Comparison of ENCODE assay signal across 19 cellular contexts in genomic region chr6:3386374-3386857, GRCh38.
DNase-seq lines count a peak whose midpoint lies in the region; ATAC-seq and TF ChIP-seq lines count a peak whose summit lies in the region.
"Had no signal": no experiment of that assay in that cellular context is flagged by ENCODE, and none has a peak within 500 bp of the region (broad histone marks: within the 10 kb centered on the region; RNA-seq: fewer than 3 reads in every experiment).

No MANE protein-coding gene starts in this region.

- intact Hi-C loops in Caco-2 (cut with micrococcal nuclease; ENCODE audit: unreplicated experiment): no loop called here
- intact Hi-C loops in sigmoid colon (cut with DNase I): no loop called here

- H3K27ac ChIP-seq in layer of hippocampus (ENCODE audit: low read depth, low read length) (peak overlapping the region; percentile 94), sigmoid colon (peak overlapping the region; percentile 7 to 66 (median 52))

- H3K4me1 ChIP-seq in Caco-2 (peaks cover 46% of the 10 kb centered on the region), sigmoid colon (peaks cover 0 to 40% (median 16%) of the 10 kb centered on the region in 4 donors)

- no peak for TF ChIP-seq POLR2A in sigmoid colon (IDR thresholded peaks at IDR 0.05)

- POLR2A ChIA-PET in Caco-2 (lab: Charles Lee): interaction anchor here (0.6 kb wide), 1 partner anchor 823 kb away, joined by 4 read pairs; no protein-coding TSS in a partner anchor

- peaks cover 49% of the 10 kb centered on the region for H3K4me1 Mint-ChIP-seq in Caco-2 (ENCODE audit: low read depth, unreplicated experiment)
- H3K4me1 Mint-ChIP-seq: activated naive CD8-positive, alpha-beta T cell treated with anti-CD3 and anti-CD28 coated beads, Interleukin-2, amount 10 ng/mL, durations not matched to agents 7 days and 5 days; central memory CD8-positive, alpha-beta T cell had no signal

- peak overlapping the region; percentile 24 for H3K4me3 Mint-ChIP-seq in Caco-2 (ENCODE audit: unreplicated experiment)
- H3K4me3 Mint-ChIP-seq: activated naive CD8-positive, alpha-beta T cell treated with anti-CD3 and anti-CD28 coated beads, Interleukin-2, amount 10 ng/mL, durations not matched to agents 7 days and 5 days; central memory CD8-positive, alpha-beta T cell; HFFc6; IgD-negative memory B cell had no signal

- H3K27me3 Mint-ChIP-seq in Caco-2 (ENCODE audit: insufficient read depth, unreplicated experiment): no peaks in the 10 kb centered on the region
- H3K27me3 Mint-ChIP-seq: IgD-negative memory B cell, progenitor cell of endocrine pancreas had no signal

- no peaks in the 10 kb centered on the region for H3K9me3 ChIP-seq in Caco-2
- H3K9me3 ChIP-seq in sigmoid colon: no peaks in the 10 kb centered on the region

- H3K27me3 ChIP-seq in Caco-2 (replicated peaks; ENCODE audit: control insufficient read depth, insufficient read depth, low read length) (no peaks in the 10 kb centered on the region), layer of hippocampus (ENCODE audit: control insufficient read depth, insufficient read depth, low read length) (no peaks in the 10 kb centered on the region), sigmoid colon (no peaks in the 10 kb centered on the region)

- ATAC-seq in HG03039 (IDR thresholded peaks at IDR 0.05; ENCODE audit: unreplicated experiment): no peak
- ATAC-seq: Panc1 had no signal

- DNase-seq in Caco-2: no peak
- peak; percentile 40 for DNase-seq in cerebellar cortex (ENCODE audit: low spot score)
- peak; percentile 75 for DNase-seq in sigmoid colon
- no peak for DNase-seq in DMS153 treated with DMSO at 0.1 percent for 48 hours (lab: John Stamatoyannopoulos, UW; ENCODE audit: unreplicated experiment)
- DNase-seq in NCI-H1105 (lab: John Stamatoyannopoulos, UW): no peak
- no peak for DNase-seq in NCI-H2196 (lab: John Stamatoyannopoulos, UW; ENCODE audit: unreplicated experiment)
- DNase-seq: ACHN; activated CD4-positive, alpha-beta T cell treated with anti-CD3 and anti-CD28 coated beads, Interleukin-2, amount 50 U/mL, for 48 hours; activated naive CD8-positive, alpha-beta T cell treated with anti-CD3 and anti-CD28 coated beads, Interleukin-2, amount 10 ng/mL, durations not matched to agents 7 days and 5 days; activated T-cell treated with anti-CD3 and anti-CD28 coated beads, Interleukin-2, amount 50 U/mL, for 48 hours; HFFc6; NCI-H2107; NCI-H774 had no signal

- TF ChIP-seq CTCF in Caco-2 (IDR thresholded peaks at IDR 0.05; ENCODE audit: insufficient read depth in 1 of 2, low read depth in 1 of 2, low read length in 1 of 2, severe bottlenecking in 1 of 2, unreplicated experiment in 1 of 2): no peak
- no peak for TF ChIP-seq CTCF in sigmoid colon (IDR thresholded peaks at IDR 0.05)

- WGBS in sigmoid colon, 2 donors: 53 to 86% methylated on average over 11 of the region's 11 CpGs

- H3K4me3 ChIP-seq in Caco-2 (ENCODE audit: low read depth, low read length) (no peak overlapping the region), sigmoid colon (no peak overlapping the region)

- BruUV-seq in Caco-2 (replicated peaks; lab: Mats Ljungman, UMichigan): no TSS peak

- CTCF ChIA-PET in Caco-2 (lab: Charles Lee): interaction anchor here (0.5 to 1.2 kb wide), 4 partner anchors 17 to 603 kb away, joined by 3 to 4 read pairs (median 3); partner anchors contain the start of gene SLC22A23

- no peaks in the 10 kb centered on the region; the same call in 1 of the 2 replicates for H3K36me3 ChIP-seq in Caco-2 (ENCODE audit: control insufficient read depth, insufficient read depth, low read length)
- no peaks in the 10 kb centered on the region for H3K36me3 ChIP-seq in sigmoid colon

- no peaks in the 10 kb centered on the region for H3K9me3 Mint-ChIP-seq in Caco-2 (ENCODE audit: unreplicated experiment)
- H3K9me3 Mint-ChIP-seq: activated naive CD8-positive, alpha-beta T cell treated with anti-CD3 and anti-CD28 coated beads, Interleukin-2, amount 10 ng/mL, durations not matched to agents 7 days and 5 days; central memory CD8-positive, alpha-beta T cell; HFFc6; IgD-negative memory B cell had no signal

- H3K36me3 Mint-ChIP-seq in Caco-2 (ENCODE audit: insufficient read depth, unreplicated experiment): peaks cover 20% of the 10 kb centered on the region
- H3K36me3 Mint-ChIP-seq: activated naive CD8-positive, alpha-beta T cell treated with anti-CD3 and anti-CD28 coated beads, Interleukin-2, amount 10 ng/mL, durations not matched to agents 7 days and 5 days; IgD-negative memory B cell had no signal

- peak overlapping the region; percentile 63 for H3K27ac Mint-ChIP-seq in Caco-2 (ENCODE audit: unreplicated experiment)
- H3K27ac Mint-ChIP-seq: activated naive CD8-positive, alpha-beta T cell treated with anti-CD3 and anti-CD28 coated beads, Interleukin-2, amount 10 ng/mL, durations not matched to agents 7 days and 5 days; HFFc6; progenitor cell of endocrine pancreas had no signal

- TF ChIP-seq EP300 in sigmoid colon (IDR thresholded peaks at IDR 0.05): no peak

Comparison
In these comparisons a context has a peak if more than half of its experiments do, and no peak if none do; other contexts are left out.
1. DNase-seq: peak in cerebellar cortex (single experiment) and sigmoid colon (single experiment); none in Caco-2 (0 of 2), DMS153 treated with DMSO at 0.1 percent for 48 hours (single experiment), NCI-H1105 (single experiment) and NCI-H2196 (single experiment).